In genomic region chr5:100777680-100778281, GRCh38 we compare ENCODE assay signal across 8 cellular contexts.
DNase-seq lines count a peak whose midpoint lies in the region; ATAC-seq and TF ChIP-seq lines count a peak whose summit lies in the region.

No MANE protein-coding gene starts in this region.

- H3K36me3 ChIP-seq in ACC112 (ENCODE audit: insufficient read depth, low read length) (no peaks in the 10 kb centered on the region), OCI-LY3 (replicated peaks; ENCODE audit: low read depth, low read length) (no peaks in the 10 kb centered on the region), colonic mucosa (no peaks in the 10 kb centered on the region), uterus (no peaks in the 10 kb centered on the region)

- H3K9ac ChIP-seq in OCI-LY3 (ENCODE audit: low read length), result peak overlapping the region; percentile 81
- H3K9ac ChIP-seq in colonic mucosa (ENCODE audit: low read depth in 2 of 2, low read length in 2 of 2), result no peak overlapping the region

- H4K20me1 ChIP-seq in OCI-LY3 (ENCODE audit: insufficient read depth, low read length), result no peaks in the 10 kb centered on the region

- intact Hi-C loops in colonic mucosa (cut with DNase I) (no loop called here), uterus (cut with DNase I; ENCODE audit: low total_unique reads) (no loop called here)

- H3K9me3 ChIP-seq in OCI-LY3 (ENCODE audit: insufficient read depth, low read length) (no peaks in the 10 kb centered on the region), colonic mucosa (no peaks in the 10 kb centered on the region), uterus (no peaks in the 10 kb centered on the region)

- peak overlapping the region; percentile 56 for H3K4me3 ChIP-seq in ACC112 (ENCODE audit: low read depth, low read length)
- H3K4me3 ChIP-seq in OCI-LY3 (ENCODE audit: low read length), result peak overlapping the region; percentile 64
- no peak overlapping the region for H3K4me3 ChIP-seq in colonic mucosa
- H3K4me3 ChIP-seq in uterus, result no peak overlapping the region

- peak overlapping the region; percentile 92 for H3K4me2 ChIP-seq in OCI-LY3 (ENCODE audit: low read length)

- H2AFZ ChIP-seq in ACC112 (ENCODE audit: low read length, unreplicated experiment) (peak overlapping the region; percentile 90), OCI-LY3 (ENCODE audit: low read depth, low read length) (no peak overlapping the region)

- ATAC-seq in GM18519 (IDR thresholded peaks at IDR 0.05; ENCODE audit: low FRiP score, unreplicated experiment) (peak; percentile 56), HG02973 (IDR thresholded peaks at IDR 0.05; ENCODE audit: unreplicated experiment) (peak; percentile 64)

- peaks cover 25% of the 10 kb centered on the region for H3K4me1 ChIP-seq in ACC112 (ENCODE audit: control insufficient read depth, insufficient read depth, low read length, unreplicated experiment)
- H3K4me1 ChIP-seq in OCI-LY3 (ENCODE audit: low read length), result peaks cover 82% of the 10 kb centered on the region
- no peaks in the 10 kb centered on the region for H3K4me1 ChIP-seq in colonic mucosa
- H3K4me1 ChIP-seq in uterus, result no peaks in the 10 kb centered on the region

- H3K79me2 ChIP-seq in ACC112 (ENCODE audit: control insufficient read depth, insufficient read depth, low read length, unreplicated experiment), result no peaks in the 10 kb centered on the region
- H3K79me2 ChIP-seq in OCI-LY3 (ENCODE audit: low read length), result no peaks in the 10 kb centered on the region

- H3K27me3 ChIP-seq in ACC112 (ENCODE audit: insufficient read depth, low read length) (no peaks in the 10 kb centered on the region), OCI-LY3 (ENCODE audit: low read depth, low read length) (no peaks in the 10 kb centered on the region), colonic mucosa (no peaks in the 10 kb centered on the region), uterus (no peaks in the 10 kb centered on the region)

- TF ChIP-seq POLR2A in uterus (IDR thresholded peaks at IDR 0.05), result no peak

- TF ChIP-seq CTCF in OCI-LY3 (IDR thresholded peaks at IDR 0.05; ENCODE audit: low read depth, low read length) (no peak), colonic mucosa (IDR thresholded peaks at IDR 0.05) (no peak), uterus (IDR thresholded peaks at IDR 0.05) (no peak)

- H3K27ac ChIP-seq in ACC112 (ENCODE audit: low read depth, low read length), result peak overlapping the region; percentile 94
- H3K27ac ChIP-seq in OCI-LY3 (ENCODE audit: low read length), result peak overlapping the region; percentile 100
- no peak overlapping the region for H3K27ac ChIP-seq in colonic mucosa
- H3K27ac ChIP-seq in uterus, result no peak overlapping the region

- DNase-seq in colonic mucosa (peak; percentile 48), non-pigmented ciliary epithelial cell (ENCODE audit: low read depth) (peak; percentile 63), uterus (no peak), NCI-H128 (lab: John Stamatoyannopoulos, UW; ENCODE audit: unreplicated experiment) (no peak)

Comparison
In these comparisons a context has a peak if more than half of its experiments do, and no peak if none do; other contexts are left out.
1. H3K27ac ChIP-seq: peak in ACC112 (single experiment) and OCI-LY3 (single experiment); none in colonic mucosa (single experiment) and uterus (0 of 2).
2. H3K4me3 ChIP-seq: peak in ACC112 (single experiment) and OCI-LY3 (single experiment); none in colonic mucosa (single experiment) and uterus (0 of 2).
3. DNase-seq: peak in colonic mucosa (single experiment) and non-pigmented ciliary epithelial cell (single experiment); none in uterus (0 of 2) and NCI-H128 (single experiment).